Comparison of ENCODE assay signal across 16 cellular contexts in the genomic region with DNA sequence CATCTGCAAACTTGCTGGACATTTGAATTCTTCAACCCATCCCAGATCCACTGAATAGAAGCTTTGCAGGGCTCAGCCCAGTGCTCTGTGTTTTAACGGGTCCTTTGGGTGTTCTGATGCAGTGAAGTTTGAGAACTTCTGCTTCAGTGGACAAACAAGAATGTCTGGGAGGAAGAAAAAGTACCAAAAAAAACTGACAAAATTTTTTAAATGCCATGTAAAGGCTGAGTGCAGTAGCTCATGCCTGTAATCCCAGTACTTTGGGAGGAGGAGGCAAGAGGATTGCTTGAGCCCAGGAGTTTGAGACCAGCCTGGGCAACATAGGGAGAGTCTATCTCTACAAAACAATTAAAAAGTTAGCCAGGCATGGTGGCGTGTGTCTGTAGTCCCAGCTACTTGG. TPM values are rescaled to one million over a fixed set of nuclear protein-coding genes. Genes with fewer than 3 reads are reported as not detected.
DNase-seq lines count a peak whose midpoint lies in the region; ATAC-seq, FAIRE-seq and TF ChIP-seq lines count a peak whose summit lies in the region.
"Had no signal": no experiment of that assay in that cellular context is flagged by ENCODE, and none has a peak within 500 bp of the region (broad histone marks: within the 10 kb centered on the region; RNA-seq: fewer than 3 reads in every experiment).

No MANE protein-coding gene starts in this region.

- intact Hi-C loops in kidney (cut with DNase I), result no loop called here

- no peak overlapping the region for H3K4me3 ChIP-seq in KMS-11 (IDR thresholded peaks at IDR 0.05; ENCODE audit: insufficient read depth, low read depth, low read length)
- no peak overlapping the region for H3K4me3 ChIP-seq in mesenchymal stem cell (ENCODE audit: insufficient read depth in 1 of 2, low read depth in 1 of 2, low read length in 2 of 2)
- no peak overlapping the region for H3K4me3 ChIP-seq in kidney (ENCODE audit: low read length in 2 of 2)
- H3K4me3 ChIP-seq: SJCRH30 had no signal

- H3K36me3 ChIP-seq in KMS-11 (ENCODE audit: insufficient read depth), result no peaks in the 10 kb centered on the region
- H3K36me3 ChIP-seq in mesenchymal stem cell (ENCODE audit: control insufficient read depth in 1 of 2, insufficient read depth in 2 of 2, low read depth in 1 of 2, low read length in 2 of 2), result no peaks in the 10 kb centered on the region
- no peaks in the 10 kb centered on the region for H3K36me3 ChIP-seq in kidney (ENCODE audit: control insufficient read depth in 1 of 2, insufficient read depth in 2 of 2, low read length in 2 of 2)
- H3K36me3 ChIP-seq: BE2C, SJCRH30 had no signal

- TF ChIP-seq CTCF in KMS-11 (conservative IDR thresholded peaks at IDR 0.05; ENCODE audit: low read depth, low read length) (no peak), kidney (IDR thresholded peaks at IDR 0.05; ENCODE audit: borderline replicate concordance, extremely low read depth, insufficient read depth) (no peak)

- H3K18ac ChIP-seq in mesenchymal stem cell (ENCODE audit: low read depth in 1 of 2, low read length in 2 of 2), result no peak overlapping the region

- H4K8ac ChIP-seq in mesenchymal stem cell (ENCODE audit: low read length), result no peak overlapping the region

- H2BK12ac ChIP-seq in mesenchymal stem cell (ENCODE audit: low read length in 2 of 2), result no peak overlapping the region

- no peak overlapping the region for H2BK120ac ChIP-seq in mesenchymal stem cell (ENCODE audit: low read depth, low read length)

- no peak overlapping the region for H3K9ac ChIP-seq in KMS-11
- H3K9ac ChIP-seq in mesenchymal stem cell (ENCODE audit: low read length), result no peak overlapping the region
- H3K9ac ChIP-seq in kidney (ENCODE audit: low read length in 2 of 2), result no peak overlapping the region

- H2AFZ ChIP-seq in KMS-11 (ENCODE audit: low read depth) (no peak overlapping the region), mesenchymal stem cell (ENCODE audit: low read depth, low read length) (no peak overlapping the region)

- H3K27ac ChIP-seq in KMS-11, result no peak overlapping the region
- H3K27ac ChIP-seq in mesenchymal stem cell (ENCODE audit: low read length, poor library complexity, severe bottlenecking), result peak overlapping the region; percentile 49
- no peak overlapping the region for H3K27ac ChIP-seq in kidney (ENCODE audit: low read depth in 2 of 2, low read length in 2 of 2)
- no peak overlapping the region for H3K27ac ChIP-seq in substantia nigra (ENCODE audit: low read depth, low read length, poor library complexity, severe bottlenecking)
- H3K27ac ChIP-seq: SJCRH30 had no signal

- DNase-seq in mesenchymal stem cell, result no peak
- peak; percentile 9 for DNase-seq in renal cortical epithelial cell (ENCODE audit: low read depth)
- DNase-seq in kidney, result no peak
- DNase-seq in GM03348 (ENCODE audit: low spot score), result no peak
- no peak for DNase-seq in substantia nigra (lab: John Stamatoyannopoulos, UW)
- DNase-seq: BE2C, GOT3, HCEC 1CT, Karpas-422, NCI-H1694 treated with DMSO at 0.1 percent for 48 hours, NCI-H2081 treated with DMSO at 0.1 percent for 48 hours, NCI-H2171 treated with DMSO at 0.1 percent for 48 hours, NCI-H526, SJCRH30 had no signal

- no peaks in the 10 kb centered on the region for H3K9me3 ChIP-seq in mesenchymal stem cell (ENCODE audit: control insufficient read depth, low read length)
- H3K9me3 ChIP-seq in kidney (ENCODE audit: control insufficient read depth in 1 of 2, low read length in 2 of 2), result no peaks in the 10 kb centered on the region
- H3K9me3 ChIP-seq: BE2C, SJCRH30 had no signal

- H3K27me3 ChIP-seq in KMS-11 (ENCODE audit: insufficient read depth, low read depth), result no peaks in the 10 kb centered on the region
- peaks cover 0 to 81% of the 10 kb centered on the region in 2 experiments for H3K27me3 ChIP-seq in mesenchymal stem cell (ENCODE audit: control insufficient read depth in 1 of 2, insufficient read depth in 1 of 2, low read length in 2 of 2)
- H3K27me3 ChIP-seq: SJCRH30 had no signal

- H2BK5ac ChIP-seq in mesenchymal stem cell (ENCODE audit: low read depth, low read length, poor library complexity, severe bottlenecking), result peak overlapping the region; percentile 5

- H3K79me2 ChIP-seq in KMS-11 (ENCODE audit: insufficient read depth, low read depth), result no peaks in the 10 kb centered on the region

- H3K4me1 ChIP-seq in KMS-11 (ENCODE audit: low read depth, poor library complexity, severe bottlenecking) (peaks cover 18% of the 10 kb centered on the region), mesenchymal stem cell (ENCODE audit: control insufficient read depth, insufficient read depth, low read depth, low read length) (peaks cover 22% of the 10 kb centered on the region), kidney (ENCODE audit: control insufficient read depth in 1 of 2, insufficient read depth in 1 of 2, low read depth in 1 of 2, low read length in 2 of 2) (no peaks in the 10 kb centered on the region)
- H3K4me1 ChIP-seq: BE2C, SJCRH30 had no signal

- H3K4me2 ChIP-seq in KMS-11, result peak overlapping the region; percentile 30
- H3K4me2 ChIP-seq in mesenchymal stem cell (ENCODE audit: low read length, poor library complexity, severe bottlenecking), result peak overlapping the region; percentile 18

- H3K79me1 ChIP-seq in mesenchymal stem cell (replicated peaks; ENCODE audit: low read length, poor library complexity, severe bottlenecking), result no peaks in the 10 kb centered on the region

- no peak overlapping the region for H2BK15ac ChIP-seq in mesenchymal stem cell (ENCODE audit: low read depth, poor library complexity, severe bottlenecking)

- peak; percentile 2 for ATAC-seq in GM18498 (IDR thresholded peaks at IDR 0.05; ENCODE audit: unreplicated experiment)

- peak overlapping the region; percentile 39 for H2AK5ac ChIP-seq in mesenchymal stem cell (ENCODE audit: low read length, severe bottlenecking)

- WGBS in mesenchymal stem cell, result 86% methylated on average over 2 of the region's 2 CpGs

- no peak overlapping the region for H4K91ac ChIP-seq in mesenchymal stem cell (ENCODE audit: low read length)

- H4K20me1 ChIP-seq in KMS-11 (ENCODE audit: insufficient read depth), result no peaks in the 10 kb centered on the region

- no peak for FAIRE-seq in kidney (lab: Jason Lieb, UNC)

- H3K4ac ChIP-seq in mesenchymal stem cell (ENCODE audit: low read depth in 1 of 2, low read length in 2 of 2), result no peak overlapping the region

- H3K23ac ChIP-seq in mesenchymal stem cell (ENCODE audit: low read length in 2 of 2), result no peak overlapping the region

- H3K14ac ChIP-seq in mesenchymal stem cell (ENCODE audit: low read length in 2 of 2), result no peak overlapping the region

RNA-seq across cellular contexts. Expression of gene FRMD4A, which starts 51.8 kb away (rescaled TPM):
- 52.0 TPM for polyA plus RNA-seq in mesenchymal stem cell (2013, experiment 1 of 2)
- polyA plus RNA-seq in mesenchymal stem cell (2013, experiment 2 of 2), result 47.8 TPM
- total RNA-seq in renal cortical epithelial cell (8.5 and 18.6 TPM in 2 replicates), kidney (68.2 TPM)
- polyA plus RNA-seq in kidney (ENCODE audit: insufficient read depth, low read depth, low replicate concordance), result 16.0 TPM
